ENCODE assay signal across 24 cellular contexts in genomic region chr6:40799296-40800020, GRCh38.
A peak's percentile ranks its signal among the peaks of the same experiment; 100 is the strongest.
DNase-seq lines count a peak whose midpoint lies in the region; ATAC-seq and TF ChIP-seq lines count a peak whose summit lies in the region.
"Had no signal": no experiment of that assay in that cellular context is flagged by ENCODE, and none has a peak within 500 bp of the region (broad histone marks: within the 10 kb centered on the region; RNA-seq: fewer than 3 reads in every experiment).

No MANE protein-coding gene starts in this region.

- peak overlapping the region; percentile 47 for H3K27ac ChIP-seq in WERI-Rb-1
- H3K27ac ChIP-seq: 22Rv1, BLaER1, PC-9 had no signal

- H3K27ac Mint-ChIP-seq in progenitor cell of endocrine pancreas = peak overlapping the region; percentile 35
- peak overlapping the region in 1 of 2 donors; percentile 55 for H3K27ac Mint-ChIP-seq in stimulated activated naive CD8-positive, alpha-beta T cell treated with anti-CD3 and anti-CD28 coated beads, Interleukin-15, amount 100 ng/mL, for 72 hours
- H3K27ac Mint-ChIP-seq: CD4-positive, alpha-beta T cell; GM23338 had no signal

- no peaks in the 10 kb centered on the region for H3K9me3 ChIP-seq in WERI-Rb-1 (ENCODE audit: severe bottlenecking)
- H3K9me3 ChIP-seq: BLaER1, Caco-2, HAP-1 had no signal

- no peak for ATAC-seq in GM21576 (IDR thresholded peaks at IDR 0.05; ENCODE audit: unreplicated experiment)
- ATAC-seq in stimulated activated naive CD8-positive, alpha-beta T cell treated with anti-CD3 and anti-CD28 coated beads, Interleukin-15, amount 100 ng/mL, for 72 hours = no peak
- ATAC-seq: GM23338 had no signal

- H3K9me3 Mint-ChIP-seq in progenitor cell of endocrine pancreas (ENCODE audit: low read depth) = no peaks in the 10 kb centered on the region
- no peaks in the 10 kb centered on the region for H3K9me3 Mint-ChIP-seq in stimulated activated naive CD8-positive, alpha-beta T cell treated with anti-CD3 and anti-CD28 coated beads, Interleukin-15, amount 100 ng/mL, for 72 hours
- H3K9me3 Mint-ChIP-seq: CD4-positive, alpha-beta T cell; GM23338 had no signal

- TF ChIP-seq CTCF in WERI-Rb-1 (IDR thresholded peaks at IDR 0.05; ENCODE audit: low read depth, low read length) (no peak), progenitor cell of endocrine pancreas (IDR thresholded peaks at IDR 0.05; ENCODE audit: unreplicated experiment) (no peak)

- no peaks in the 10 kb centered on the region for H3K27me3 ChIP-seq in WERI-Rb-1 (ENCODE audit: insufficient read depth, low read depth, severe bottlenecking)
- H3K27me3 ChIP-seq: BLaER1 had no signal

- peaks cover 6% of the 10 kb centered on the region for H3K4me1 Mint-ChIP-seq in progenitor cell of endocrine pancreas (ENCODE audit: low read depth)
- H3K4me1 Mint-ChIP-seq in stimulated activated naive CD8-positive, alpha-beta T cell treated with anti-CD3 and anti-CD28 coated beads, Interleukin-15, amount 100 ng/mL, for 72 hours = no peaks in the 10 kb centered on the region

- H3K36me3 ChIP-seq in WERI-Rb-1 = no peaks in the 10 kb centered on the region
- H3K36me3 ChIP-seq: BLaER1, HAP-1 had no signal

- peak; percentile 23 for DNase-seq in DMS153 treated with DMSO at 0.1 percent for 48 hours (lab: John Stamatoyannopoulos, UW; ENCODE audit: unreplicated experiment)
- DNase-seq in DMS153 (lab: John Stamatoyannopoulos, UW) = no peak
- peak; percentile 26 for DNase-seq in NCI-H2029 (lab: John Stamatoyannopoulos, UW)
- peak; percentile 72 for DNase-seq in WERI-Rb-1
- no peak for DNase-seq in progenitor cell of endocrine pancreas (ENCODE audit: low spot score, unreplicated experiment)
- DNase-seq in stimulated activated CD8-positive, alpha-beta memory T cell treated with anti-CD3 and anti-CD28 coated beads, Interleukin-4, amount 100 ng/mL, for 48 hours = no peak
- DNase-seq in stimulated activated naive CD8-positive, alpha-beta T cell treated with anti-CD3 and anti-CD28 coated beads, Interleukin-15, amount 100 ng/mL, for 72 hours = no peak
- DNase-seq: ACHN; Caco-2; CD4-positive, alpha-beta T cell; DMS 273 treated with DMSO at 0.1 percent for 48 hours; KBM-7; NCI-H1105; NCI-H1694; NCI-H446; NCI-H774; PC-9; RPMI8226; SHP77 had no signal

- no peak overlapping the region for H3K4me3 Mint-ChIP-seq in progenitor cell of endocrine pancreas (ENCODE audit: low read depth)
- no peak overlapping the region for H3K4me3 Mint-ChIP-seq in stimulated activated naive CD8-positive, alpha-beta T cell treated with anti-CD3 and anti-CD28 coated beads, Interleukin-15, amount 100 ng/mL, for 72 hours
- H3K4me3 Mint-ChIP-seq: CD4-positive, alpha-beta T cell; GM23338 had no signal

- H3K27me3 Mint-ChIP-seq in progenitor cell of endocrine pancreas = peaks cover 41% of the 10 kb centered on the region
- H3K27me3 Mint-ChIP-seq in stimulated activated naive CD8-positive, alpha-beta T cell treated with anti-CD3 and anti-CD28 coated beads, Interleukin-15, amount 100 ng/mL, for 72 hours = no peaks in the 10 kb centered on the region
- H3K27me3 Mint-ChIP-seq: CD4-positive, alpha-beta T cell had no signal

- H3K4me3 ChIP-seq in WERI-Rb-1 (ENCODE audit: low read depth, low read length) = no peak overlapping the region
- H3K4me3 ChIP-seq: BLaER1, GM23338, HAP-1, PC-9 had no signal

- no peaks in the 10 kb centered on the region for H3K36me3 Mint-ChIP-seq in progenitor cell of endocrine pancreas (ENCODE audit: insufficient read depth)

Comparison
In these comparisons a context has a peak if more than half of its experiments do, and no peak if none do; other contexts are left out.
1. DNase-seq: peak in DMS153 treated with DMSO at 0.1 percent for 48 hours (single experiment), NCI-H2029 (single experiment) and WERI-Rb-1 (single experiment); none in DMS153 (single experiment), progenitor cell of endocrine pancreas (single experiment), stimulated activated CD8-positive, alpha-beta memory T cell treated with anti-CD3 and anti-CD28 coated beads, Interleukin-4, amount 100 ng/mL, for 48 hours (single experiment) and stimulated activated naive CD8-positive, alpha-beta T cell treated with anti-CD3 and anti-CD28 coated beads, Interleukin-15, amount 100 ng/mL, for 72 hours (0 of 2).